ENCODE assay signal across 8 cellular contexts in genomic region chr20:37295001-37295400, GRCh38. TPM values are rescaled to one million over a fixed set of nuclear protein-coding genes. Genes with fewer than 3 reads are reported as not detected.
DNase-seq lines count a peak whose midpoint lies in the region; ATAC-seq and TF ChIP-seq lines count a peak whose summit lies in the region.

No MANE protein-coding gene starts in this region.

- in situ Hi-C loops in astrocyte of the spinal cord (cut with HindIII; ENCODE audit: low sequenced_read_pairs) = no loop called here

- DNase-seq in HPDE6-E6E7 (ENCODE audit: extremely low spot score) (peak; percentile 99), astrocyte of the spinal cord (ENCODE audit: low read depth, low spot score) (peak; percentile 97), cerebellum (ENCODE audit: low spot score) (no peak), NCI-H1694 (lab: John Stamatoyannopoulos, UW) (no peak)

- TF ChIP-seq CTCF in astrocyte of the spinal cord (IDR thresholded peaks at IDR 0.05; ENCODE audit: low read depth, low read length) = no peak

- H3K4me1 ChIP-seq in ACC112 (ENCODE audit: control insufficient read depth, insufficient read depth, low read length, unreplicated experiment) (peaks cover 56% of the 10 kb centered on the region), mesodermal cell (ENCODE audit: control insufficient read depth, insufficient read depth, low read length, poor library complexity, severe bottlenecking) (peaks cover 35% of the 10 kb centered on the region)

- no peaks in the 10 kb centered on the region; the same call in 1 of the 2 replicates for H3K36me3 ChIP-seq in ACC112 (ENCODE audit: insufficient read depth, low read length)
- H3K36me3 ChIP-seq in mesodermal cell (ENCODE audit: control insufficient read depth, insufficient read depth, low read length) = peaks cover 50% of the 10 kb centered on the region

- ATAC-seq in GM21367 (IDR thresholded peaks at IDR 0.05; ENCODE audit: unreplicated experiment) (no peak), HG03159 (IDR thresholded peaks at IDR 0.05; ENCODE audit: unreplicated experiment) (no peak)

- WGBS in mesodermal cell (ENCODE audit: insufficient coverage in 2 of 2), 2 experiments = 20 to 42% methylated on average over 1 to 2 of the region's 3 CpGs

- H3K9me3 ChIP-seq in mesodermal cell (ENCODE audit: control insufficient read depth, low read length) = peaks cover 22% of the 10 kb centered on the region

- H3K4me3 ChIP-seq in ACC112 (ENCODE audit: low read depth, low read length) (peak overlapping the region; percentile 26; the same call in 1 of the 2 replicates), astrocyte of the spinal cord (ENCODE audit: low read depth, low read length) (no peak overlapping the region), mesodermal cell (ENCODE audit: extremely low read depth, insufficient read depth, low read length, poor library complexity, severe bottlenecking) (no peak overlapping the region)

- H3K27ac ChIP-seq in ACC112 (ENCODE audit: low read depth, low read length) = peak overlapping the region; percentile 90
- H3K27ac ChIP-seq in mesodermal cell (ENCODE audit: low read depth, low read length, severe bottlenecking) = peak overlapping the region; percentile 79

- H3K27me3 ChIP-seq in ACC112 (ENCODE audit: insufficient read depth, low read length) = no peaks in the 10 kb centered on the region

- peaks cover 72% of the 10 kb centered on the region for H3K79me2 ChIP-seq in ACC112 (ENCODE audit: control insufficient read depth, insufficient read depth, low read length, unreplicated experiment)

- H2AFZ ChIP-seq in ACC112 (ENCODE audit: low read length, unreplicated experiment) = no peak overlapping the region

RNA-seq across cellular contexts. Expression of gene MANBAL, which starts 5.5 kb away (rescaled TPM):
- polyA plus RNA-seq in mesodermal cell (2013, experiment 1 of 2) = 69.0 TPM
- polyA plus RNA-seq in mesodermal cell (2013, experiment 2 of 2) = 60.5 TPM
- total RNA-seq in cerebellum = 12.5 TPM

RNA-seq across cellular contexts. Expression of gene GHRH, which starts 33.4 kb away (rescaled TPM):
- not detected for polyA plus RNA-seq in mesodermal cell (2013, experiment 1 of 2)
- not detected for polyA plus RNA-seq in mesodermal cell (2013, experiment 2 of 2)
- not detected for total RNA-seq in cerebellum

RNA-seq across cellular contexts. Expression of gene SRC, which starts 50.9 kb away (rescaled TPM):
- polyA plus RNA-seq in mesodermal cell (2013, experiment 1 of 2) = 97.8 TPM
- 102 TPM for polyA plus RNA-seq in mesodermal cell (2013, experiment 2 of 2)
- total RNA-seq in cerebellum = 29.4 TPM

Comparison
In these comparisons a context has a peak if more than half of its experiments do, and no peak if none do; other contexts are left out.
1. DNase-seq: peak in HPDE6-E6E7 (single experiment) and astrocyte of the spinal cord (single experiment); none in cerebellum (single experiment) and NCI-H1694 (single experiment).